In genomic region chr1:18722270-18722669, GRCh38 we compare ENCODE assay signal across 29 cellular contexts.
"Had no signal": no experiment of that assay in that cellular context is flagged by ENCODE, and none has a peak within 500 bp of the region (broad histone marks: within the 10 kb centered on the region; RNA-seq: fewer than 3 reads in every experiment).

No MANE protein-coding gene starts in this region.

- H3K4me1 Mint-ChIP-seq: activated CD4-positive, alpha-beta memory T cell treated with anti-CD3 and anti-CD28 coated beads, Interleukin-2, amount 10 ng/mL, durations not matched to agents 7 days and 5 days; activated CD4-positive, alpha-beta T cell treated with anti-CD3 and anti-CD28 coated beads for 36 hours; activated naive CD4-positive, alpha-beta T cell treated with anti-CD3 and anti-CD28 coated beads, Interleukin-2, amount 10 ng/mL, durations not matched to agents 7 days and 5 days; activated naive CD8-positive, alpha-beta T cell treated with anti-CD3 and anti-CD28 coated beads for 36 hours; activated T-helper 17 cell treated with anti-CD3 and anti-CD28 coated beads, Interleukin-2, amount 50 U/mL, for 72 hours had no signal

- ATAC-seq: activated CD4-positive, alpha-beta T cell treated with anti-CD3 and anti-CD28 coated beads for 36 hours; activated T-helper 17 cell treated with anti-CD3 and anti-CD28 coated beads, Interleukin-2, amount 50 U/mL, for 72 hours; T-cell had no signal

- H3K27ac Mint-ChIP-seq: activated CD4-positive, alpha-beta memory T cell treated with anti-CD3 and anti-CD28 coated beads, Interleukin-2, amount 10 ng/mL, durations not matched to agents 7 days and 5 days; activated CD4-positive, alpha-beta T cell treated with anti-CD3 and anti-CD28 coated beads for 36 hours; activated naive CD4-positive, alpha-beta T cell treated with anti-CD3 and anti-CD28 coated beads, Interleukin-2, amount 10 ng/mL, durations not matched to agents 7 days and 5 days; activated naive CD8-positive, alpha-beta T cell treated with anti-CD3 and anti-CD28 coated beads for 36 hours; activated T-helper 17 cell treated with anti-CD3 and anti-CD28 coated beads, Interleukin-2, amount 50 U/mL, for 72 hours; T-cell had no signal

- H3K4me1 ChIP-seq: Peyer's patch, SJSA1 had no signal

- H3K4me3 Mint-ChIP-seq: activated CD4-positive, alpha-beta memory T cell treated with anti-CD3 and anti-CD28 coated beads, Interleukin-2, amount 10 ng/mL, durations not matched to agents 7 days and 5 days; activated CD4-positive, alpha-beta T cell treated with anti-CD3 and anti-CD28 coated beads for 36 hours; activated naive CD4-positive, alpha-beta T cell treated with anti-CD3 and anti-CD28 coated beads, Interleukin-2, amount 10 ng/mL, durations not matched to agents 7 days and 5 days; activated naive CD8-positive, alpha-beta T cell treated with anti-CD3 and anti-CD28 coated beads for 36 hours; activated T-helper 17 cell treated with anti-CD3 and anti-CD28 coated beads, Interleukin-2, amount 50 U/mL, for 72 hours; T-cell had no signal

- H3K4me2 ChIP-seq: KMS-11 had no signal

- H3K9me3 ChIP-seq: Peyer's patch, SJSA1 had no signal

- H3K36me3 ChIP-seq: Peyer's patch, SJSA1 had no signal

- H3K27ac ChIP-seq: KMS-11, Peyer's patch, RWPE1, SJSA1 had no signal

- H3K9ac ChIP-seq: KMS-11 had no signal

- H3K9me3 Mint-ChIP-seq: activated CD4-positive, alpha-beta memory T cell treated with anti-CD3 and anti-CD28 coated beads, Interleukin-2, amount 10 ng/mL, durations not matched to agents 7 days and 5 days; activated naive CD4-positive, alpha-beta T cell treated with anti-CD3 and anti-CD28 coated beads, Interleukin-2, amount 10 ng/mL, durations not matched to agents 7 days and 5 days; activated naive CD8-positive, alpha-beta T cell treated with anti-CD3 and anti-CD28 coated beads for 36 hours; activated T-helper 17 cell treated with anti-CD3 and anti-CD28 coated beads, Interleukin-2, amount 50 U/mL, for 72 hours; T-cell had no signal

- H3K36me3 Mint-ChIP-seq: activated naive CD8-positive, alpha-beta T cell treated with anti-CD3 and anti-CD28 coated beads for 36 hours; T-cell had no signal

- FAIRE-seq: TTC549 had no signal

- H3K4me3 ChIP-seq: Peyer's patch, SJSA1 had no signal

- DNase-seq: activated CD4-positive, alpha-beta memory T cell treated with anti-CD3 and anti-CD28 coated beads, Interleukin-2, amount 10 ng/mL, durations not matched to agents 7 days and 5 days; activated CD4-positive, alpha-beta T cell treated with anti-CD3 and anti-CD28 coated beads for 36 hours; activated CD4-positive, alpha-beta T cell treated with anti-CD3 and anti-CD28 coated beads, Interleukin-2, amount 50 U/mL, for 1 hour; activated CD4-positive, CD25-positive, alpha-beta regulatory T cell; activated gamma-delta T cell; activated naive CD4-positive, alpha-beta T cell treated with anti-CD3 and anti-CD28 coated beads, Interleukin-2, amount 10 ng/mL, durations not matched to agents 7 days and 5 days; activated naive CD8-positive, alpha-beta T cell treated with anti-CD3 and anti-CD28 coated beads for 36 hours; activated T-cell treated with anti-CD3 and anti-CD28 coated beads for 4 hours; activated T-cell treated with anti-CD3 and anti-CD28 coated beads, Interleukin-2, amount 50 U/mL, for 48 hours; caudate nucleus; NCI-H1092; NCI-H1417; NCI-H1930; NCI-H2107; NCI-H226; NCI-H526; NCI-H774; NK-92 treated with Interleukin-12 subunit alpha and Interleukin-12 subunit beta, amount 100 ng/mL, for 24 hours; OCI-M1; Peyer's patch; SHP77; T-cell; T-helper 2 cell; T1000 had no signal
